ENCODE assay signal across 9 cellular contexts in genomic region chrX:46376246-46376885, GRCh38.
DNase-seq lines count a peak whose midpoint lies in the region; ATAC-seq, FAIRE-seq and TF ChIP-seq lines count a peak whose summit lies in the region.
"Had no signal": no experiment of that assay in that cellular context is flagged by ENCODE, and none has a peak within 500 bp of the region (broad histone marks: within the 10 kb centered on the region; RNA-seq: fewer than 3 reads in every experiment).

No MANE protein-coding gene starts in this region.

- H3K4me2 ChIP-seq in H9 (ENCODE audit: insufficient read depth, insufficient read length, low read length) = no peak overlapping the region

- H3K27me3 Mint-ChIP-seq in H9 (ENCODE audit: low read depth) (no peaks in the 10 kb centered on the region), MCF 10A (ENCODE audit: insufficient read depth, unreplicated experiment) (peaks cover 77% of the 10 kb centered on the region)

- H2AK5ac ChIP-seq in H9 (ENCODE audit: insufficient read length, low read length) = no peak overlapping the region

- H3K14ac ChIP-seq in H9 (ENCODE audit: insufficient read depth, low read length) = no peak overlapping the region

- no peak overlapping the region for H3K18ac ChIP-seq in H9 (ENCODE audit: insufficient read length, low read depth, low read length)

- H2BK15ac ChIP-seq in H9 (ENCODE audit: low read depth, low read length) = no peak overlapping the region

- H3K36me3 Mint-ChIP-seq in H9 (ENCODE audit: insufficient read depth in 1 of 3, low read depth in 3 of 3) (peaks cover 3 to 14% (median 5%) of the 10 kb centered on the region in 3 experiments; a peak in 6 of 7 replicates), MCF 10A (ENCODE audit: insufficient read depth, unreplicated experiment) (no peaks in the 10 kb centered on the region)
- H3K36me3 Mint-ChIP-seq: memory B cell had no signal

- peaks cover 6% of the 10 kb centered on the region for H3K9me3 ChIP-seq in H9 (ENCODE audit: control insufficient read depth, low read depth, low read length)
- H3K9me3 ChIP-seq in liver (ENCODE audit: control insufficient read depth in 4 of 4, low read length in 3 of 4) = no peaks in the 10 kb centered on the region

- no peak overlapping the region for H2BK20ac ChIP-seq in H9 (ENCODE audit: low read depth, low read length, poor library complexity, severe bottlenecking)

- ATAC-seq in HG03139 (IDR thresholded peaks at IDR 0.05; ENCODE audit: unreplicated experiment) = no peak
- no peak for ATAC-seq in GM21737 (IDR thresholded peaks at IDR 0.05; ENCODE audit: unreplicated experiment)

- H3K79me1 ChIP-seq in H9 (ENCODE audit: insufficient read depth, low read depth, low read length, poor library complexity, severe bottlenecking) = no peaks in the 10 kb centered on the region

- H3K4me1 ChIP-seq in H9 (ENCODE audit: insufficient read depth, low read length) = no peaks in the 10 kb centered on the region; the same call in 1 of the 2 replicates
- no peaks in the 10 kb centered on the region for H3K4me1 ChIP-seq in liver (ENCODE audit: control insufficient read depth in 4 of 4, insufficient read depth in 4 of 4, low read length in 3 of 4)

- no peak overlapping the region for H3K4me3 Mint-ChIP-seq in H9
- no peak overlapping the region for H3K4me3 Mint-ChIP-seq in MCF 10A (ENCODE audit: unreplicated experiment)
- H3K4me3 Mint-ChIP-seq: memory B cell had no signal

- peaks cover 60 to 65% of the 10 kb centered on the region in 2 experiments for H3K9me3 Mint-ChIP-seq in H9
- H3K9me3 Mint-ChIP-seq in MCF 10A (ENCODE audit: unreplicated experiment) = peaks cover 7% of the 10 kb centered on the region
- H3K9me3 Mint-ChIP-seq: memory B cell had no signal

- TF ChIP-seq CTCF in C4-2B (conservative IDR thresholded peaks at IDR 0.05) (peak; percentile 46), H9 (conservative IDR thresholded peaks at IDR 0.05) (peak; percentile 74), MCF 10A (IDR thresholded peaks at IDR 0.05; ENCODE audit: unreplicated experiment) (peak; percentile 44), liver (IDR thresholded peaks at IDR 0.05; ENCODE audit: low read depth, low read length, missing input control) (peak; percentile 30)

- no peak overlapping the region for H3K56ac ChIP-seq in H9 (ENCODE audit: insufficient read length, low read depth, low read length)

- no peaks in the 10 kb centered on the region for H3K79me2 ChIP-seq in H9 (ENCODE audit: insufficient read depth, low read length)

- no TSS peak for BruUV-seq in MCF 10A (replicated peaks; lab: Mats Ljungman, UMichigan)

- no peak overlapping the region for H2BK120ac ChIP-seq in H9 (ENCODE audit: low read depth, low read length, poor library complexity, severe bottlenecking)

- H3K27ac Mint-ChIP-seq in H9 (peak overlapping the region; percentile 44 to 69 (median 61); a peak in 3 of 7 replicates), MCF 10A (ENCODE audit: low read depth, unreplicated experiment) (no peak overlapping the region)
- H3K27ac Mint-ChIP-seq: memory B cell had no signal

- no peaks in the 10 kb centered on the region for H3K27me3 ChIP-seq in H9 (ENCODE audit: insufficient read depth, low read length)
- H3K27me3 ChIP-seq in liver (ENCODE audit: control insufficient read depth in 4 of 4, insufficient read depth in 4 of 4, low read length in 3 of 4) = peaks cover 0 to 4% (median 0%) of the 10 kb centered on the region in 4 donors

- no peak overlapping the region for H4K8ac ChIP-seq in H9 (replicated peaks; ENCODE audit: insufficient read length, low read depth, low read length)

- no peak overlapping the region for H3K27ac ChIP-seq in C4-2B
- H3K27ac ChIP-seq in H9 (ENCODE audit: insufficient read length, low read depth, low read length) = no peak overlapping the region
- no peak overlapping the region for H3K27ac ChIP-seq in liver (ENCODE audit: low read depth in 1 of 2, low read length in 2 of 2)

- CTCF ChIA-PET in MCF 10A (lab: Yijun Ruan, JAX) = interaction anchor here (0.5 to 3.2 kb wide), 31 partner anchors 9 to 1057 kb away, joined by 3 to 20 read pairs (median 4); no protein-coding TSS in a partner anchor

- no peak overlapping the region for H2AFZ ChIP-seq in H9 (ENCODE audit: low read length)

- no peak overlapping the region for H3K4me3 ChIP-seq in liver (ENCODE audit: low read depth in 1 of 3, low read length in 3 of 3)

- TF ChIP-seq RAD21 in liver (IDR thresholded peaks at IDR 0.05) = peak; percentile 66 to 71

- no peaks in the 10 kb centered on the region for H4K20me1 ChIP-seq in H9 (ENCODE audit: control insufficient read depth, insufficient read depth, insufficient read length)

- no peaks in the 10 kb centered on the region for H3K23me2 ChIP-seq in H9 (ENCODE audit: insufficient read length, low read depth, low read length, poor library complexity, severe bottlenecking)

- intact Hi-C loops in MCF 10A (cut with micrococcal nuclease) = loop anchor here (1.0 to 5.0 kb wide), 4 partner anchors 527 to 861 kb away; no protein-coding TSS in a partner anchor

- no peak overlapping the region for H2BK5ac ChIP-seq in H9 (ENCODE audit: insufficient read length, low read length)

- H4K91ac ChIP-seq in H9 (ENCODE audit: insufficient read length, low read depth, low read length) = no peak overlapping the region

- no peak overlapping the region for H4K5ac ChIP-seq in H9 (ENCODE audit: insufficient read length, low read depth, low read length)

- WGBS in H9 (ENCODE audit: extremely low coverage, insufficient read length, low lambda C conversion rate) = no CpG with 5 or more reads among the region's 4 CpGs
- WGBS in liver = 44% methylated on average over 4 of the region's 4 CpGs

- FAIRE-seq in RCC 7860 (lab: Jason Lieb, UNC) (peak; percentile 75), urothelium cell line (lab: Jason Lieb, UNC) (no peak)

- no peaks in the 10 kb centered on the region for H3K36me3 ChIP-seq in liver (ENCODE audit: control insufficient read depth in 4 of 4, insufficient read depth in 3 of 4, low read depth in 1 of 4, low read length in 3 of 4)

- no peak overlapping the region for H3K23ac ChIP-seq in H9 (ENCODE audit: insufficient read length, low read depth, low read length)

- H3K4ac ChIP-seq in H9 (ENCODE audit: low read depth, low read length) = no peak overlapping the region

- H3K4me1 Mint-ChIP-seq in H9 (peaks cover 13 to 17% of the 10 kb centered on the region in 2 experiments), MCF 10A (ENCODE audit: insufficient read depth, unreplicated experiment) (no peaks in the 10 kb centered on the region)
- H3K4me1 Mint-ChIP-seq: memory B cell had no signal

- DNase-seq in H9 (peak; percentile 56), RCC 7860 (ENCODE audit: low spot score) (peak; percentile 60), MCF 10A (ENCODE audit: unreplicated experiment) (peak; percentile 55), urothelium cell line (ENCODE audit: low spot score) (peak; percentile 58)

- H3K9ac ChIP-seq in H9 (ENCODE audit: extremely low read depth, insufficient read length, low read length) (no peak overlapping the region), liver (ENCODE audit: low read depth in 1 of 2, low read length in 2 of 2) (no peak overlapping the region)

- no peak overlapping the region for H3T11ph ChIP-seq in H9 (ENCODE audit: low read length)

- no peak overlapping the region for H2BK12ac ChIP-seq in H9 (ENCODE audit: insufficient read length, low read depth, low read length)

- POLR2A ChIA-PET in MCF 10A (lab: Yijun Ruan, JAX) = interaction anchor here (0.7 to 3.0 kb wide), 20 partner anchors 10 to 1052 kb away, joined by 3 to 13 read pairs (median 4); no protein-coding TSS in a partner anchor

TF ChIP-seq in liver, 16 proteins besides CTCF, POLR2A, EP300 and RAD21:
- TF ChIP-seq FOXA1 (IDR thresholded peaks at IDR 0.05) = no peak
